Comparison of ENCODE assay signal across 2 cellular contexts in the genomic region with DNA sequence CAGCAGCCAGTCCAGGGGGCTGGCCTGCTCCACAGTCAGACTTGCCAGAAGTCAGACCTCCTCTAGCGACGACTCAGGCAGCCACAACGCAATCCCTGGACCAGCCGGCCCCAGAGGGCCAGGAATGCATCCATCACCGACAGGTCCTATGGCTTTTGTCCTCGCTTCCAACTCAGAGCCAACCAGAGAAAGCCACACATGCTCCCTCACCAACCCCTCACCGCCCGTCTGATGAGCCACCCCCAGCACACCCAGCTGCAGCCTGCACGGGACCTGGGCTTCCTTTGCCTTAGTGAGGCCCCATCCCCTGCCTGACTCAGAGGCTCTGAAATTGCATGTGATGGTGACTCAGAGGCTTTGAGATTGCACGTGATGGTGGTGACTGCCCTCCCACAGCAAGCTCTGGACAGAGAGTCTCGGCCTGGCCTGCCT.
TF ChIP-seq lines count a peak whose summit lies in the region.
"Not testable (repeated sequence)": the region's sequence is repeated elsewhere in the genome, so short reads cannot be mapped to it uniquely, and the experiment has no call there.

No MANE protein-coding gene starts in this region.

TF ChIP-seq in IMR-90, 13 proteins besides CTCF, POLR2A, EP300 and RAD21:
- peak; percentile 93 for TF ChIP-seq FOS (IDR thresholded peaks at IDR 0.05; ENCODE audit: low read depth, low read length)
- TF ChIP-seq NFE2L2 (IDR thresholded peaks at IDR 0.05; ENCODE audit: low read depth, low read length): peak; percentile 55; the same call in 1 of the 2 replicates
- peak; percentile 85 for TF ChIP-seq USF2 (IDR thresholded peaks at IDR 0.05; ENCODE audit: low read depth, low read length)
- TF ChIP-seq CEBPB (IDR thresholded peaks at IDR 0.05; ENCODE audit: low read depth, low read length): peak; percentile 57; the same call in 1 of the 2 replicates
- TF ChIP-seq MAZ (IDR thresholded peaks at IDR 0.05; ENCODE audit: borderline replicate concordance, low read depth, low read length): peak; percentile 82; the same call in 1 of the 2 replicates
- TF ChIP-seq BHLHE40 (IDR thresholded peaks at IDR 0.05; ENCODE audit: low read depth, low read length): peak; percentile 98
TF ChIP-seq in IMR-90: peak in this region for 6; not testable (repeated sequence) for 7.

TF ChIP-seq in K562, 482 proteins besides CTCF, POLR2A, EP300 and RAD21 (continues in another document):
- TF ChIP-seq CBFA2T3 (IDR thresholded peaks at IDR 0.05) (peak; percentile 27; the same call in 1 of the 2 replicates), MYNN (IDR thresholded peaks at IDR 0.05) (0 out of 2 replicates have a peak, but pooled peaks have one; percentile 50), NCOR1 (IDR thresholded peaks at IDR 0.05) (peak; percentile 45), FOSL1 (tag; conservative IDR thresholded peaks at IDR 0.05) (peak; percentile 96), TRIM24 (IDR thresholded peaks at IDR 0.05) (peak; percentile 33 to 40; a peak in 1 of 4 replicates), EP400 (IDR thresholded peaks at IDR 0.05) (0 out of 2 replicates have a peak, but pooled peaks have one; percentile 30), NFE2 (IDR thresholded peaks at IDR 0.05; ENCODE audit: low read depth) (peak; percentile 52; the same call in 1 of the 2 replicates), TOE1 (IDR thresholded peaks at IDR 0.05; ENCODE audit: borderline replicate concordance) (peak; percentile 77), JUN (IDR thresholded peaks at IDR 0.05; ENCODE audit: borderline replicate concordance, low read depth, low read length) (peak; percentile 87), JUN (CRISPR knock-in tag; IDR thresholded peaks at IDR 0.05; ENCODE audit: borderline replicate concordance) (peak; percentile 59; the same call in 1 of the 2 replicates), RNF2 (IDR thresholded peaks at IDR 0.05) (0 out of 2 replicates have a peak, but pooled peaks have one; percentile 17), TAF9B (IDR thresholded peaks at IDR 0.05; ENCODE audit: partially characterized antibody) (peak; percentile 94), ARID1B (IDR thresholded peaks at IDR 0.05) (peak; percentile 39; the same call in 1 of the 2 replicates), SMARCE1 (IDR thresholded peaks at IDR 0.05) (peak; percentile 36; the same call in 1 of the 2 replicates), CXXC5 (CRISPR knock-in tag; IDR thresholded peaks at IDR 0.05) (peak; percentile 60), USF1 (CRISPR knock-in tag; IDR thresholded peaks at IDR 0.05) (peak; percentile 84), NR2C2 (tag; IDR thresholded peaks at IDR 0.05) (peak; percentile 31; the same call in 1 of the 2 replicates), SMARCA4 (IDR thresholded peaks at IDR 0.05) (0 out of 2 replicates have a peak, but pooled peaks have one; percentile 28), MAX (CRISPR knock-in tag; IDR thresholded peaks at IDR 0.05) (peak; percentile 21; the same call in 1 of the 2 replicates), PHF8 (IDR thresholded peaks at IDR 0.05; ENCODE audit: borderline replicate concordance, low read length) (peak; percentile 15; the same call in 1 of the 2 replicates), JUND (IDR thresholded peaks at IDR 0.05; ENCODE audit: borderline replicate concordance, low read depth, low read length) (peak; percentile 91), JUND (tag; IDR thresholded peaks at IDR 0.05; ENCODE audit: borderline replicate concordance, low read depth, low read length) (peak; percentile 91; the same call in 2 of the 3 replicates), TAF1 (IDR thresholded peaks at IDR 0.05; ENCODE audit: control insufficient read depth, extremely low read depth, insufficient read depth, low read length, severe bottlenecking) (peak; percentile 21), CBFA2T2 (conservative IDR thresholded peaks at IDR 0.05) (peak; percentile 42), RCOR1 (IDR thresholded peaks at IDR 0.05; ENCODE audit: borderline replicate concordance in 1 of 2, low read depth in 2 of 2, low read length in 2 of 2) (peak in 1 of 2 experiments; percentile 29; a peak in 1 of 4 replicates), TFE3 (CRISPR knock-in tag; IDR thresholded peaks at IDR 0.05) (peak; percentile 31), USF2 (CRISPR knock-in tag; IDR thresholded peaks at IDR 0.05) (peak; percentile 50; the same call in 1 of the 2 replicates), CEBPG (CRISPR knock-in tag; IDR thresholded peaks at IDR 0.05) (peak; percentile 73)
- not testable (repeated sequence) for TF ChIP-seq MYNN (CRISPR knock-in tag; IDR thresholded peaks at IDR 0.05); TOE1 (CRISPR knock-in tag; IDR thresholded peaks at IDR 0.05; ENCODE audit: borderline replicate concordance, low read depth); NR2C2 (CRISPR knock-in tag; IDR thresholded peaks at IDR 0.05); CEBPG (tag; conservative IDR thresholded peaks at IDR 0.05 in 1 of 2, IDR thresholded peaks at IDR 0.05 in 1 of 2)
- TF ChIP-seq, protein P1, sequence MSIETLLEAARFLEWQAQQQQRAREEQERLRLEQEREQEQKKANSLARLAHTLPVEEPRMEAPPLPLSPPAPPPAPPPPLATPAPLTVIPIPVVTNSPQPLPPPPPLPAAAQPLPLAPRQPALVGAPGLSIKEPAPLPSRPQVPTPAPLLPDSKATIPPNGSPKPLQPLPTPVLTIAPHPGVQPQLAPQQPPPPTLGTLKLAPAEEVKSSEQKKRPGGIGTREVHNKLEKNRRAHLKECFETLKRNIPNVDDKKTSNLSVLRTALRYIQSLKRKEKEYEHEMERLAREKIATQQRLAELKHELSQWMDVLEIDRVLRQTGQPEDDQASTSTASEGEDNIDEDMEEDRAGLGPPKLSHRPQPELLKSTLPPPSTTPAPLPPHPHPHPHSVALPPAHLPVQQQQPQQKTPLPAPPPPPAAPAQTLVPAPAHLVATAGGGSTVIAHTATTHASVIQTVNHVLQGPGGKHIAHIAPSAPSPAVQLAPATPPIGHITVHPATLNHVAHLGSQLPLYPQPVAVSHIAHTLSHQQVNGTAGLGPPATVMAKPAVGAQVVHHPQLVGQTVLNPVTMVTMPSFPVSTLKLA (conservative IDR thresholded peaks at IDR 0.05): 0 out of 4 replicates have a peak, but pooled peaks of 1 of the 2 experiments have one; percentile 39
- TF ChIP-seq, protein P2, sequence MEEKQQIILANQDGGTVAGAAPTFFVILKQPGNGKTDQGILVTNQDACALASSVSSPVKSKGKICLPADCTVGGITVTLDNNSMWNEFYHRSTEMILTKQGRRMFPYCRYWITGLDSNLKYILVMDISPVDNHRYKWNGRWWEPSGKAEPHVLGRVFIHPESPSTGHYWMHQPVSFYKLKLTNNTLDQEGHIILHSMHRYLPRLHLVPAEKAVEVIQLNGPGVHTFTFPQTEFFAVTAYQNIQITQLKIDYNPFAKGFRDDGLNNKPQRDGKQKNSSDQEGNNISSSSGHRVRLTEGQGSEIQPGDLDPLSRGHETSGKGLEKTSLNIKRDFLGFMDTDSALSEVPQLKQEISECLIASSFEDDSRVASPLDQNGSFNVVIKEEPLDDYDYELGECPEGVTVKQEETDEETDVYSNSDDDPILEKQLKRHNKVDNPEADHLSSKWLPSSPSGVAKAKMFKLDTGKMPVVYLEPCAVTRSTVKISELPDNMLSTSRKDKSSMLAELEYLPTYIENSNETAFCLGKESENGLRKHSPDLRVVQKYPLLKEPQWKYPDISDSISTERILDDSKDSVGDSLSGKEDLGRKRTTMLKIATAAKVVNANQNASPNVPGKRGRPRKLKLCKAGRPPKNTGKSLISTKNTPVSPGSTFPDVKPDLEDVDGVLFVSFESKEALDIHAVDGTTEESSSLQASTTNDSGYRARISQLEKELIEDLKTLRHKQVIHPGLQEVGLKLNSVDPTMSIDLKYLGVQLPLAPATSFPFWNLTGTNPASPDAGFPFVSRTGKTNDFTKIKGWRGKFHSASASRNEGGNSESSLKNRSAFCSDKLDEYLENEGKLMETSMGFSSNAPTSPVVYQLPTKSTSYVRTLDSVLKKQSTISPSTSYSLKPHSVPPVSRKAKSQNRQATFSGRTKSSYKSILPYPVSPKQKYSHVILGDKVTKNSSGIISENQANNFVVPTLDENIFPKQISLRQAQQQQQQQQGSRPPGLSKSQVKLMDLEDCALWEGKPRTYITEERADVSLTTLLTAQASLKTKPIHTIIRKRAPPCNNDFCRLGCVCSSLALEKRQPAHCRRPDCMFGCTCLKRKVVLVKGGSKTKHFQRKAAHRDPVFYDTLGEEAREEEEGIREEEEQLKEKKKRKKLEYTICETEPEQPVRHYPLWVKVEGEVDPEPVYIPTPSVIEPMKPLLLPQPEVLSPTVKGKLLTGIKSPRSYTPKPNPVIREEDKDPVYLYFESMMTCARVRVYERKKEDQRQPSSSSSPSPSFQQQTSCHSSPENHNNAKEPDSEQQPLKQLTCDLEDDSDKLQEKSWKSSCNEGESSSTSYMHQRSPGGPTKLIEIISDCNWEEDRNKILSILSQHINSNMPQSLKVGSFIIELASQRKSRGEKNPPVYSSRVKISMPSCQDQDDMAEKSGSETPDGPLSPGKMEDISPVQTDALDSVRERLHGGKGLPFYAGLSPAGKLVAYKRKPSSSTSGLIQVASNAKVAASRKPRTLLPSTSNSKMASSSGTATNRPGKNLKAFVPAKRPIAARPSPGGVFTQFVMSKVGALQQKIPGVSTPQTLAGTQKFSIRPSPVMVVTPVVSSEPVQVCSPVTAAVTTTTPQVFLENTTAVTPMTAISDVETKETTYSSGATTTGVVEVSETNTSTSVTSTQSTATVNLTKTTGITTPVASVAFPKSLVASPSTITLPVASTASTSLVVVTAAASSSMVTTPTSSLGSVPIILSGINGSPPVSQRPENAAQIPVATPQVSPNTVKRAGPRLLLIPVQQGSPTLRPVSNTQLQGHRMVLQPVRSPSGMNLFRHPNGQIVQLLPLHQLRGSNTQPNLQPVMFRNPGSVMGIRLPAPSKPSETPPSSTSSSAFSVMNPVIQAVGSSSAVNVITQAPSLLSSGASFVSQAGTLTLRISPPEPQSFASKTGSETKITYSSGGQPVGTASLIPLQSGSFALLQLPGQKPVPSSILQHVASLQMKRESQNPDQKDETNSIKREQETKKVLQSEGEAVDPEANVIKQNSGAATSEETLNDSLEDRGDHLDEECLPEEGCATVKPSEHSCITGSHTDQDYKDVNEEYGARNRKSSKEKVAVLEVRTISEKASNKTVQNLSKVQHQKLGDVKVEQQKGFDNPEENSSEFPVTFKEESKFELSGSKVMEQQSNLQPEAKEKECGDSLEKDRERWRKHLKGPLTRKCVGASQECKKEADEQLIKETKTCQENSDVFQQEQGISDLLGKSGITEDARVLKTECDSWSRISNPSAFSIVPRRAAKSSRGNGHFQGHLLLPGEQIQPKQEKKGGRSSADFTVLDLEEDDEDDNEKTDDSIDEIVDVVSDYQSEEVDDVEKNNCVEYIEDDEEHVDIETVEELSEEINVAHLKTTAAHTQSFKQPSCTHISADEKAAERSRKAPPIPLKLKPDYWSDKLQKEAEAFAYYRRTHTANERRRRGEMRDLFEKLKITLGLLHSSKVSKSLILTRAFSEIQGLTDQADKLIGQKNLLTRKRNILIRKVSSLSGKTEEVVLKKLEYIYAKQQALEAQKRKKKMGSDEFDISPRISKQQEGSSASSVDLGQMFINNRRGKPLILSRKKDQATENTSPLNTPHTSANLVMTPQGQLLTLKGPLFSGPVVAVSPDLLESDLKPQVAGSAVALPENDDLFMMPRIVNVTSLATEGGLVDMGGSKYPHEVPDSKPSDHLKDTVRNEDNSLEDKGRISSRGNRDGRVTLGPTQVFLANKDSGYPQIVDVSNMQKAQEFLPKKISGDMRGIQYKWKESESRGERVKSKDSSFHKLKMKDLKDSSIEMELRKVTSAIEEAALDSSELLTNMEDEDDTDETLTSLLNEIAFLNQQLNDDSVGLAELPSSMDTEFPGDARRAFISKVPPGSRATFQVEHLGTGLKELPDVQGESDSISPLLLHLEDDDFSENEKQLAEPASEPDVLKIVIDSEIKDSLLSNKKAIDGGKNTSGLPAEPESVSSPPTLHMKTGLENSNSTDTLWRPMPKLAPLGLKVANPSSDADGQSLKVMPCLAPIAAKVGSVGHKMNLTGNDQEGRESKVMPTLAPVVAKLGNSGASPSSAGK (IDR thresholded peaks at IDR 0.05): peak; percentile 57
- TF ChIP-seq, protein P3, sequence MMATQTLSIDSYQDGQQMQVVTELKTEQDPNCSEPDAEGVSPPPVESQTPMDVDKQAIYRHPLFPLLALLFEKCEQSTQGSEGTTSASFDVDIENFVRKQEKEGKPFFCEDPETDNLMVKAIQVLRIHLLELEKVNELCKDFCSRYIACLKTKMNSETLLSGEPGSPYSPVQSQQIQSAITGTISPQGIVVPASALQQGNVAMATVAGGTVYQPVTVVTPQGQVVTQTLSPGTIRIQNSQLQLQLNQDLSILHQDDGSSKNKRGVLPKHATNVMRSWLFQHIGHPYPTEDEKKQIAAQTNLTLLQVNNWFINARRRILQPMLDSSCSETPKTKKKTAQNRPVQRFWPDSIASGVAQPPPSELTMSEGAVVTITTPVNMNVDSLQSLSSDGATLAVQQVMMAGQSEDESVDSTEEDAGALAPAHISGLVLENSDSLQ (IDR thresholded peaks at IDR 0.05): peak; percentile 48; the same call in 1 of the 2 replicates
- TF ChIP-seq, protein P4, sequence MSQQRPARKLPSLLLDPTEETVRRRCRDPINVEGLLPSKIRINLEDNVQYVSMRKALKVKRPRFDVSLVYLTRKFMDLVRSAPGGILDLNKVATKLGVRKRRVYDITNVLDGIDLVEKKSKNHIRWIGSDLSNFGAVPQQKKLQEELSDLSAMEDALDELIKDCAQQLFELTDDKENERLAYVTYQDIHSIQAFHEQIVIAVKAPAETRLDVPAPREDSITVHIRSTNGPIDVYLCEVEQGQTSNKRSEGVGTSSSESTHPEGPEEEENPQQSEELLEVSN (IDR thresholded peaks at IDR 0.05; ENCODE audit: borderline replicate concordance in 1 of 2, extremely low read depth in 1 of 2, insufficient read depth in 1 of 2, insufficient read length in 1 of 2, low read depth in 1 of 2, low read length in 1 of 2, poor library complexity in 1 of 2, severe bottlenecking in 1 of 2): peak in 1 of 2 experiments; percentile 37
